1 cellular context compared by ENCODE assay signal in the genomic region with DNA sequence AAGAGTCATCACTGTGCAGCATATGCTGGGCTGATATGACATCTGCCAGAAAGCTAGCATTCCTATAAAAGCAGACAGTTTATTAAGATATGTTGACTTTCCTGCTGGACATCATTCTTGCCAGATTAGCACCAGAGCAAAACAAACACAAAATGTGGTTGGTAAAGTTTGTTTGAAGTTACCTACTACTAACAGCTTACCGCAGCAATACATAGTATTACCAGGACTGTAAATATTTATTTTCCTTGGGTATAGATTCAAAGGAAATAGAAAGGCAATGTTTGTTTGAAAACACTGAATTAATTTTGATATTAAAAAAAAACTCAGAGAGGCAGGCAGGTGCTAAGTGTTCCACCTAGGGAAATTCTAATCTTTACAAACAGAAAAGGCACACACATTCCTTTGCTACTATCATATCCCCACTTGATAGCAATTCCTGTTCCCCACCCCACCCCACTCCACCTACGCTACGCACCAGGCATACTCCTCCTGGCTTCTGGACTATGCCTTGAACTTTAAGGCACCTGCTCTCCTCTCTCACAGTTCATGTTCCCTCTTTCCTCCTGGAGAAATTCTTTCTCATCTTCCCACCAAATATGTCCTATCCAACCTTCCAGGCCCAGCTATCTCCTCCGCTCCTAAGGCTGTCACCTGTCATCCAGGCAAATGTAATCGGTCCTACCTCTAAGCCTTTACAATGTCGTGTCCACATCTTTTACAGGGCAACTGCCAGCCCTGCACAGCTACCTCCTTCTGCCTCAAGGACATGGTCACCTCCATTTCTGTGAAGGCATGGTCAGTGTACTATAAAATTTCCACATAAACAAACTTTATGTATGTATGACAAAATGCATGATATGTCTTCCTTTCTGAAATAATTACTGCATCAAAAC.
A peak's percentile ranks its signal among the peaks of the same experiment; 100 is the strongest.
TF ChIP-seq lines count a peak whose summit lies in the region.

No MANE protein-coding gene starts in this region.

TF ChIP-seq in HepG2, 621 proteins besides CTCF, POLR2A, EP300 and RAD21 (continued from another document and continues in another):
- TF ChIP-seq, protein P1, sequence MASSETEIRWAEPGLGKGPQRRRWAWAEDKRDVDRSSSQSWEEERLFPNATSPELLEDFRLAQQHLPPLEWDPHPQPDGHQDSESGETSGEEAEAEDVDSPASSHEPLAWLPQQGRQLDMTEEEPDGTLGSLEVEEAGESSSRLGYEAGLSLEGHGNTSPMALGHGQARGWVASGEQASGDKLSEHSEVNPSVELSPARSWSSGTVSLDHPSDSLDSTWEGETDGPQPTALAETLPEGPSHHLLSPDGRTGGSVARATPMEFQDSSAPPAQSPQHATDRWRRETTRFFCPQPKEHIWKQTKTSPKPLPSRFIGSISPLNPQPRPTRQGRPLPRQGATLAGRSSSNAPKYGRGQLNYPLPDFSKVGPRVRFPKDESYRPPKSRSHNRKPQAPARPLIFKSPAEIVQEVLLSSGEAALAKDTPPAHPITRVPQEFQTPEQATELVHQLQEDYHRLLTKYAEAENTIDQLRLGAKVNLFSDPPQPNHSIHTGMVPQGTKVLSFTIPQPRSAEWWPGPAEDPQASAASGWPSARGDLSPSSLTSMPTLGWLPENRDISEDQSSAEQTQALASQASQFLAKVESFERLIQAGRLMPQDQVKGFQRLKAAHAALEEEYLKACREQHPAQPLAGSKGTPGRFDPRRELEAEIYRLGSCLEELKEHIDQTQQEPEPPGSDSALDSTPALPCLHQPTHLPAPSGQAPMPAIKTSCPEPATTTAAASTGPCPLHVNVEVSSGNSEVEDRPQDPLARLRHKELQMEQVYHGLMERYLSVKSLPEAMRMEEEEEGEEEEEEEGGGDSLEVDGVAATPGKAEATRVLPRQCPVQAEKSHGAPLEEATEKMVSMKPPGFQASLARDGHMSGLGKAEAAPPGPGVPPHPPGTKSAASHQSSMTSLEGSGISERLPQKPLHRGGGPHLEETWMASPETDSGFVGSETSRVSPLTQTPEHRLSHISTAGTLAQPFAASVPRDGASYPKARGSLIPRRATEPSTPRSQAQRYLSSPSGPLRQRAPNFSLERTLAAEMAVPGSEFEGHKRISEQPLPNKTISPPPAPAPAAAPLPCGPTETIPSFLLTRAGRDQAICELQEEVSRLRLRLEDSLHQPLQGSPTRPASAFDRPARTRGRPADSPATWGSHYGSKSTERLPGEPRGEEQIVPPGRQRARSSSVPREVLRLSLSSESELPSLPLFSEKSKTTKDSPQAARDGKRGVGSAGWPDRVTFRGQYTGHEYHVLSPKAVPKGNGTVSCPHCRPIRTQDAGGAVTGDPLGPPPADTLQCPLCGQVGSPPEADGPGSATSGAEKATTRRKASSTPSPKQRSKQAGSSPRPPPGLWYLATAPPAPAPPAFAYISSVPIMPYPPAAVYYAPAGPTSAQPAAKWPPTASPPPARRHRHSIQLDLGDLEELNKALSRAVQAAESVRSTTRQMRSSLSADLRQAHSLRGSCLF (CRISPR knock-in tag; IDR thresholded peaks at IDR 0.05; ENCODE audit: borderline replicate concordance), result no peak
- TF ChIP-seq ZNF331 (CRISPR knock-in tag; IDR thresholded peaks at IDR 0.05), result 0 out of 2 replicates have a peak, but pooled peaks have one; percentile 10
- TF ChIP-seq THYN1 (CRISPR knock-in tag; IDR thresholded peaks at IDR 0.05; ENCODE audit: borderline replicate concordance, low read depth), result no peak
- TF ChIP-seq NCOA2 (CRISPR knock-in tag; IDR thresholded peaks at IDR 0.05), result peak; percentile 71
- TF ChIP-seq FOXJ3 (CRISPR knock-in tag; IDR thresholded peaks at IDR 0.05; ENCODE audit: borderline replicate concordance), result peak; percentile 60; the same call in 1 of the 2 replicates
- TF ChIP-seq MLLT10 (CRISPR knock-in tag; IDR thresholded peaks at IDR 0.05), result no peak
- TF ChIP-seq ZNF253 (CRISPR knock-in tag; IDR thresholded peaks at IDR 0.05; ENCODE audit: borderline replicate concordance), result no peak
- TF ChIP-seq ZNF616 (CRISPR knock-in tag; IDR thresholded peaks at IDR 0.05; ENCODE audit: low read depth), result no peak
- no peak for TF ChIP-seq BRD4 (CRISPR knock-in tag; IDR thresholded peaks at IDR 0.05)
- no peak for TF ChIP-seq ZFP37 (CRISPR knock-in tag; IDR thresholded peaks at IDR 0.05; ENCODE audit: borderline replicate concordance)
- TF ChIP-seq NFATC3 (CRISPR knock-in tag; IDR thresholded peaks at IDR 0.05), result no peak
- no peak for TF ChIP-seq RFX3 (CRISPR knock-in tag; IDR thresholded peaks at IDR 0.05)
- no peak for TF ChIP-seq CHD4 (IDR thresholded peaks at IDR 0.05; ENCODE audit: borderline replicate concordance, low read length)
- peak; percentile 85 for TF ChIP-seq HHEX (CRISPR knock-in tag; IDR thresholded peaks at IDR 0.05)
- no peak for TF ChIP-seq CC2D1A (CRISPR knock-in tag; IDR thresholded peaks at IDR 0.05)
- TF ChIP-seq, protein P2, sequence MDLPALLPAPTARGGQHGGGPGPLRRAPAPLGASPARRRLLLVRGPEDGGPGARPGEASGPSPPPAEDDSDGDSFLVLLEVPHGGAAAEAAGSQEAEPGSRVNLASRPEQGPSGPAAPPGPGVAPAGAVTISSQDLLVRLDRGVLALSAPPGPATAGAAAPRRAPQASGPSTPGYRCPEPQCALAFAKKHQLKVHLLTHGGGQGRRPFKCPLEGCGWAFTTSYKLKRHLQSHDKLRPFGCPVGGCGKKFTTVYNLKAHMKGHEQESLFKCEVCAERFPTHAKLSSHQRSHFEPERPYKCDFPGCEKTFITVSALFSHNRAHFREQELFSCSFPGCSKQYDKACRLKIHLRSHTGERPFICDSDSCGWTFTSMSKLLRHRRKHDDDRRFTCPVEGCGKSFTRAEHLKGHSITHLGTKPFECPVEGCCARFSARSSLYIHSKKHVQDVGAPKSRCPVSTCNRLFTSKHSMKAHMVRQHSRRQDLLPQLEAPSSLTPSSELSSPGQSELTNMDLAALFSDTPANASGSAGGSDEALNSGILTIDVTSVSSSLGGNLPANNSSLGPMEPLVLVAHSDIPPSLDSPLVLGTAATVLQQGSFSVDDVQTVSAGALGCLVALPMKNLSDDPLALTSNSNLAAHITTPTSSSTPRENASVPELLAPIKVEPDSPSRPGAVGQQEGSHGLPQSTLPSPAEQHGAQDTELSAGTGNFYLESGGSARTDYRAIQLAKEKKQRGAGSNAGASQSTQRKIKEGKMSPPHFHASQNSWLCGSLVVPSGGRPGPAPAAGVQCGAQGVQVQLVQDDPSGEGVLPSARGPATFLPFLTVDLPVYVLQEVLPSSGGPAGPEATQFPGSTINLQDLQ (CRISPR knock-in tag; IDR thresholded peaks at IDR 0.05), result no peak
- no peak for TF ChIP-seq SYNCRIP (IDR thresholded peaks at IDR 0.05; ENCODE audit: insufficient read depth, low read depth, low read length)
- no peak for TF ChIP-seq SNAI1 (CRISPR knock-in tag; IDR thresholded peaks at IDR 0.05; ENCODE audit: borderline replicate concordance)
- no peak for TF ChIP-seq ZNF749 (CRISPR knock-in tag; IDR thresholded peaks at IDR 0.05; ENCODE audit: borderline replicate concordance)
- TF ChIP-seq ZNF713 (CRISPR knock-in tag; IDR thresholded peaks at IDR 0.05), result no peak
- TF ChIP-seq FOXA3 (CRISPR knock-in tag; IDR thresholded peaks at IDR 0.05), result peak; percentile 91
- no peak for TF ChIP-seq RAD51 (IDR thresholded peaks at IDR 0.05; ENCODE audit: borderline replicate concordance)
- TF ChIP-seq ZNF546 (CRISPR knock-in tag; conservative IDR thresholded peaks at IDR 0.05), result no peak
- TF ChIP-seq CREM (IDR thresholded peaks at IDR 0.05), result peak; percentile 29; the same call in 1 of the 2 replicates
- TF ChIP-seq CREM (CRISPR knock-in tag; IDR thresholded peaks at IDR 0.05), result no peak
- TF ChIP-seq PHF8 (CRISPR knock-in tag; IDR thresholded peaks at IDR 0.05), result no peak
- TF ChIP-seq, protein P3, sequence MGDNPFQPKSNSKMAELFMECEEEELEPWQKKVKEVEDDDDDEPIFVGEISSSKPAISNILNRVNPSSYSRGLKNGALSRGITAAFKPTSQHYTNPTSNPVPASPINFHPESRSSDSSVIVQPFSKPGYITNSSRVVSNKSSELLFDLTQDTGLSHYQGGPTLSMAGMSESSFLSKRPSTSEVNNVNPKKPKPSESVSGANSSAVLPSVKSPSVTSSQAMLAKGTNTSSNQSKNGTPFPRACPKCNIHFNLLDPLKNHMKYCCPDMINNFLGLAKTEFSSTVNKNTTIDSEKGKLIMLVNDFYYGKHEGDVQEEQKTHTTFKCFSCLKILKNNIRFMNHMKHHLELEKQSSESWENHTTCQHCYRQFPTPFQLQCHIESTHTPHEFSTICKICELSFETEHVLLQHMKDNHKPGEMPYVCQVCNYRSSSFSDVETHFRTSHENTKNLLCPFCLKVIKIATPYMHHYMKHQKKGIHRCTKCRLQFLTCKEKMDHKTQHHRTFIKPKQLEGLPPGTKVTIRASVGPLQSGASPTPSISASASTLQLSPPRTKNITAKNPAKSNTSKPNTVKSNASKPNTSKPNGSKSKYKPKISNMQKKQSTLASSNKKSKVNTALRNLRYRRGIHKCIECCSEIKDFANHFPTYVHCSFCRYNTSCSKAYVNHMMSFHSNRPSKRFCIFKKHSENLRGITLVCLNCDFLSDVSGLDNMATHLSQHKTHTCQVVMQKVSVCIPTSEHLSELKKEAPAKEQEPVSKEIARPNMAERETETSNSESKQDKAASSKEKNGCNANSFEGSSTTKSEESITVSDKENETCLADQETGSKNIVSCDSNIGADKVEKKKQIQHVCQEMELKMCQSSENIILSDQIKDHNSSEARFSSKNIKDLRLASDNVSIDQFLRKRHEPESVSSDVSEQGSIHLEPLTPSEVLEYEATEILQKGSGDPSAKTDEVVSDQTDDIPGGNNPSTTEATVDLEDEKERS (CRISPR knock-in tag; IDR thresholded peaks at IDR 0.05), result no peak
- peak; percentile 39; the same call in 1 of the 2 replicates for TF ChIP-seq MIXL1 (CRISPR knock-in tag; IDR thresholded peaks at IDR 0.05)
- no peak for TF ChIP-seq KAT2B (IDR thresholded peaks at IDR 0.05; ENCODE audit: borderline replicate concordance, low read depth, low read length)
- TF ChIP-seq ZNF30 (CRISPR knock-in tag; IDR thresholded peaks at IDR 0.05), result no peak
- TF ChIP-seq EZH2 (conservative IDR thresholded peaks at IDR 0.05; ENCODE audit: low read depth, low read length), result no peak
- TF ChIP-seq, protein P4, sequence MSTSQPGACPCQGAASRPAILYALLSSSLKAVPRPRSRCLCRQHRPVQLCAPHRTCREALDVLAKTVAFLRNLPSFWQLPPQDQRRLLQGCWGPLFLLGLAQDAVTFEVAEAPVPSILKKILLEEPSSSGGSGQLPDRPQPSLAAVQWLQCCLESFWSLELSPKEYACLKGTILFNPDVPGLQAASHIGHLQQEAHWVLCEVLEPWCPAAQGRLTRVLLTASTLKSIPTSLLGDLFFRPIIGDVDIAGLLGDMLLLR (CRISPR knock-in tag; IDR thresholded peaks at IDR 0.05), result no peak
- TF ChIP-seq CBFB (CRISPR knock-in tag; IDR thresholded peaks at IDR 0.05), result peak; percentile 79; the same call in 1 of the 2 replicates
- no peak for TF ChIP-seq ZNF20 (CRISPR knock-in tag; IDR thresholded peaks at IDR 0.05)
- TF ChIP-seq, protein P5, sequence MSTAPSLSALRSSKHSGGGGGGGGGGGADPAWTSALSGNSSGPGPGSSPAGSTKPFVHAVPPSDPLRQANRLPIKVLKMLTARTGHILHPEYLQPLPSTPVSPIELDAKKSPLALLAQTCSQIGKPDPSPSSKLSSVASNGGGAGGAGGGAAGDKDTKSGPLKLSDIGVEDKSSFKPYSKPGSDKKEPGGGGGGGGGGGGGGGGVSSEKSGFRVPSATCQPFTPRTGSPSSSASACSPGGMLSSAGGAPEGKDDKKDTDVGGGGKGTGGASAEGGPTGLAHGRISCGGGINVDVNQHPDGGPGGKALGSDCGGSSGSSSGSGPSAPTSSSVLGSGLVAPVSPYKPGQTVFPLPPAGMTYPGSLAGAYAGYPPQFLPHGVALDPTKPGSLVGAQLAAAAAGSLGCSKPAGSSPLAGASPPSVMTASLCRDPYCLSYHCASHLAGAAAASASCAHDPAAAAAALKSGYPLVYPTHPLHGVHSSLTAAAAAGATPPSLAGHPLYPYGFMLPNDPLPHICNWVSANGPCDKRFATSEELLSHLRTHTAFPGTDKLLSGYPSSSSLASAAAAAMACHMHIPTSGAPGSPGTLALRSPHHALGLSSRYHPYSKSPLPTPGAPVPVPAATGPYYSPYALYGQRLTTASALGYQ (CRISPR knock-in tag; IDR thresholded peaks at IDR 0.05), result peak; percentile 77; the same call in 1 of the 2 replicates
- no peak for TF ChIP-seq GTF2F1 (IDR thresholded peaks at IDR 0.05; ENCODE audit: low read length)
- TF ChIP-seq FOXP1 (IDR thresholded peaks at IDR 0.05), result no peak
- TF ChIP-seq FOXP1 (CRISPR knock-in tag; IDR thresholded peaks at IDR 0.05), result peak; percentile 69; the same call in 1 of the 2 replicates
- no peak for TF ChIP-seq MED13 (CRISPR knock-in tag; IDR thresholded peaks at IDR 0.05)
- TF ChIP-seq, protein P6, sequence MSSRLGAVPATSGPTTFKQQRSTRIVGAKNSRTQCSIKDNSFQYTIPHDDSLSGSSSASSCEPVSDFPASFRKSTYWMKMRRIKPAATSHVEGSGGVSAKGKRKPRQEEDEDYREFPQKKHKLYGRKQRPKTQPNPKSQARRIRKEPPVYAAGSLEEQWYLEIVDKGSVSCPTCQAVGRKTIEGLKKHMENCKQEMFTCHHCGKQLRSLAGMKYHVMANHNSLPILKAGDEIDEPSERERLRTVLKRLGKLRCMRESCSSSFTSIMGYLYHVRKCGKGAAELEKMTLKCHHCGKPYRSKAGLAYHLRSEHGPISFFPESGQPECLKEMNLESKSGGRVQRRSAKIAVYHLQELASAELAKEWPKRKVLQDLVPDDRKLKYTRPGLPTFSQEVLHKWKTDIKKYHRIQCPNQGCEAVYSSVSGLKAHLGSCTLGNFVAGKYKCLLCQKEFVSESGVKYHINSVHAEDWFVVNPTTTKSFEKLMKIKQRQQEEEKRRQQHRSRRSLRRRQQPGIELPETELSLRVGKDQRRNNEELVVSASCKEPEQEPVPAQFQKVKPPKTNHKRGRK (CRISPR knock-in tag; IDR thresholded peaks at IDR 0.05), result no peak
- no peak for TF ChIP-seq ZNF350 (CRISPR knock-in tag; IDR thresholded peaks at IDR 0.05; ENCODE audit: borderline replicate concordance, low read depth)
- TF ChIP-seq POLR2AphosphoS5 (IDR thresholded peaks at IDR 0.05; ENCODE audit: low read depth, low read length), result no peak
- TF ChIP-seq TCF7L2 (IDR thresholded peaks at IDR 0.05; ENCODE audit: low read depth, low read length), result peak; percentile 41; the same call in 1 of the 2 replicates
- TF ChIP-seq GABPB1 (CRISPR knock-in tag; IDR thresholded peaks at IDR 0.05), result no peak
- no peak for TF ChIP-seq FOSL1 (CRISPR knock-in tag; IDR thresholded peaks at IDR 0.05; ENCODE audit: borderline replicate concordance)
- no peak for TF ChIP-seq HDAC6 (IDR thresholded peaks at IDR 0.05; ENCODE audit: low read depth, low read length)
- no peak for TF ChIP-seq ZNF354B (CRISPR knock-in tag; IDR thresholded peaks at IDR 0.05)
- TF ChIP-seq, protein P7, sequence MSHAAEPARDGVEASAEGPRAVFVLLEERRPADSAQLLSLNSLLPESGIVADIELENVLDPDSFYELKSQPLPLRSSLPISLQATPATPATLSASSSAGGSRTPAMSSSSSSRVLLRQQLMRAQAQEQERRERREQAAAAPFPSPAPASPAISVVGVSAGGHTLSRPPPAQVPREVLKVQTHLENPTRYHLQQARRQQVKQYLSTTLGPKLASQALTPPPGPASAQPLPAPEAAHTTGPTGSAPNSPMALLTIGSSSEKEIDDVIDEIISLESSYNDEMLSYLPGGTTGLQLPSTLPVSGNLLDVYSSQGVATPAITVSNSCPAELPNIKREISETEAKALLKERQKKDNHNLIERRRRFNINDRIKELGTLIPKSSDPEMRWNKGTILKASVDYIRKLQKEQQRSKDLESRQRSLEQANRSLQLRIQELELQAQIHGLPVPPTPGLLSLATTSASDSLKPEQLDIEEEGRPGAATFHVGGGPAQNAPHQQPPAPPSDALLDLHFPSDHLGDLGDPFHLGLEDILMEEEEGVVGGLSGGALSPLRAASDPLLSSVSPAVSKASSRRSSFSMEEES (CRISPR knock-in tag; IDR thresholded peaks at IDR 0.05), result no peak
- TF ChIP-seq HOXA3 (CRISPR knock-in tag; IDR thresholded peaks at IDR 0.05), result no peak
